Comparison of ENCODE assay signal across 1 cellular context in the genomic region with DNA sequence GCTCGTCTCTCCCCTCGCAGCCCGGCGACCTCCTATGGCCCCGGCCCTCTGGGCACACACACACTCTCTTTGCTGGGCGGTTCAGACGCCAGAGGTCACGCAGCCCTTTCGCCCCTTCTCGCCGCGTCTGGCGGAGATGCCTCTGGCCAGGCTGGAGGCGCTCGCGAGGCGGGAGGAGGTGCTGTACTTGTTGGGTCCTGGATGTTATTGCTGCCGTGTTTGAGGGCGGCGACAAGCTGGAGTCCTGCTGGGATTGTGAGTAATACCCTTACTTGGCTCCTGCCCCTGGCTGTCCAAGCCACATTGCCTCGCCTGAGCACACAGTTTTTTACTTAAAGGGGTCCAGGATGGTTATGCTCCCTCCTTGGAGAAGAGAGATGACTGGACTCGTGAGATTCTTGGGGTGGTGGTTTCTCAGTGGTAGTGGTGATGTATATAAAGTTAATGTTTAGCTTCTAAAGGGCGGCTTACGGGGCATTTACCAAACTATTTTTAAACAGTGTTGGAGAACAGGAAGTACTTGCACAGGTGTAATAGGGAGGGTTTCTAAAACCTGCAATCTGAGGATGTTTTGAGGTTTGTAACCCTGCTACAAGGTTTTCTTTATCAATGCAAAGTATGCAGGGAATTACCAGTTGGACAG.
TF ChIP-seq lines count a peak whose summit lies in the region.

No MANE protein-coding gene starts in this region.

TF ChIP-seq in GM12878, 131 proteins besides CTCF, POLR2A, EP300 and RAD21 (continued from another document):
- TF ChIP-seq ZBTB33 (IDR thresholded peaks at IDR 0.05), result no peak
- no peak for TF ChIP-seq E2F8 (IDR thresholded peaks at IDR 0.05; ENCODE audit: low read depth, partially characterized antibody)
- no peak for TF ChIP-seq POLR2AphosphoS2 (IDR thresholded peaks at IDR 0.05; ENCODE audit: low read depth, low read length)
- no peak for TF ChIP-seq ASH2L (IDR thresholded peaks at IDR 0.05; ENCODE audit: borderline replicate concordance, low read depth)
- TF ChIP-seq, protein P1, sequence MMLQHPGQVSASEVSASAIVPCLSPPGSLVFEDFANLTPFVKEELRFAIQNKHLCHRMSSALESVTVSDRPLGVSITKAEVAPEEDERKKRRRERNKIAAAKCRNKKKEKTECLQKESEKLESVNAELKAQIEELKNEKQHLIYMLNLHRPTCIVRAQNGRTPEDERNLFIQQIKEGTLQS (IDR thresholded peaks at IDR 0.05; ENCODE audit: borderline replicate concordance, extremely low read depth, low read depth, low read length), result no peak
- TF ChIP-seq, protein P2, sequence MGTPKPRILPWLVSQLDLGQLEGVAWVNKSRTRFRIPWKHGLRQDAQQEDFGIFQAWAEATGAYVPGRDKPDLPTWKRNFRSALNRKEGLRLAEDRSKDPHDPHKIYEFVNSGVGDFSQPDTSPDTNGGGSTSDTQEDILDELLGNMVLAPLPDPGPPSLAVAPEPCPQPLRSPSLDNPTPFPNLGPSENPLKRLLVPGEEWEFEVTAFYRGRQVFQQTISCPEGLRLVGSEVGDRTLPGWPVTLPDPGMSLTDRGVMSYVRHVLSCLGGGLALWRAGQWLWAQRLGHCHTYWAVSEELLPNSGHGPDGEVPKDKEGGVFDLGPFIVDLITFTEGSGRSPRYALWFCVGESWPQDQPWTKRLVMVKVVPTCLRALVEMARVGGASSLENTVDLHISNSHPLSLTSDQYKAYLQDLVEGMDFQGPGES (IDR thresholded peaks at IDR 0.05), result no peak
- no peak for TF ChIP-seq CHD4 (IDR thresholded peaks at IDR 0.05)
- TF ChIP-seq POU2F2 (IDR thresholded peaks at IDR 0.05; ENCODE audit: borderline replicate concordance, low read depth, low read length), result no peak
- TF ChIP-seq SMAD5 (IDR thresholded peaks at IDR 0.05; ENCODE audit: low read depth), result no peak
- TF ChIP-seq FOXK2 (IDR thresholded peaks at IDR 0.05), result no peak
- no peak for TF ChIP-seq IKZF1 (conservative IDR thresholded peaks at IDR 0.05)
- TF ChIP-seq BCLAF1 (IDR thresholded peaks at IDR 0.05), result no peak
- no peak for TF ChIP-seq RFX5 (IDR thresholded peaks at IDR 0.05; ENCODE audit: low read depth, low read length)
- TF ChIP-seq, protein P3, sequence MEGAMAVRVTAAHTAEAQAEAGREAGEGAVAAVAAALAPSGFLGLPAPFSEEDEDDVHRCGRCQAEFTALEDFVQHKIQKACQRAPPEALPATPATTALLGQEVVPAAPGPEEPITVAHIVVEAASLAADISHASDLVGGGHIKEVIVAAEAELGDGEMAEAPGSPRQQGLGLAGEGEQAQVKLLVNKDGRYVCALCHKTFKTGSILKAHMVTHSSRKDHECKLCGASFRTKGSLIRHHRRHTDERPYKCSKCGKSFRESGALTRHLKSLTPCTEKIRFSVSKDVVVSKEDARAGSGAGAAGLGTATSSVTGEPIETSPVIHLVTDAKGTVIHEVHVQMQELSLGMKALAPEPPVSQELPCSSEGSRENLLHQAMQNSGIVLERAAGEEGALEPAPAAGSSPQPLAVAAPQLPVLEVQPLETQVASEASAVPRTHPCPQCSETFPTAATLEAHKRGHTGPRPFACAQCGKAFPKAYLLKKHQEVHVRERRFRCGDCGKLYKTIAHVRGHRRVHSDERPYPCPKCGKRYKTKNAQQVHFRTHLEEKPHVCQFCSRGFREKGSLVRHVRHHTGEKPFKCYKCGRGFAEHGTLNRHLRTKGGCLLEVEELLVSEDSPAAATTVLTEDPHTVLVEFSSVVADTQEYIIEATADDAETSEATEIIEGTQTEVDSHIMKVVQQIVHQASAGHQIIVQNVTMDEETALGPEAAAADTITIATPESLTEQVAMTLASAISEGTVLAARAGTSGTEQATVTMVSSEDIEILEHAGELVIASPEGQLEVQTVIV (IDR thresholded peaks at IDR 0.05; ENCODE audit: borderline replicate concordance, partially characterized antibody), result no peak
- TF ChIP-seq STAT1 (conservative IDR thresholded peaks at IDR 0.05), result no peak
- no peak for TF ChIP-seq SMARCA5 (IDR thresholded peaks at IDR 0.05)
- TF ChIP-seq BACH1 (IDR thresholded peaks at IDR 0.05; ENCODE audit: borderline replicate concordance), result no peak
- TF ChIP-seq SREBF2 (IDR thresholded peaks at IDR 0.05; ENCODE audit: low read length), result no peak
- TF ChIP-seq MEF2A (IDR thresholded peaks at IDR 0.05; ENCODE audit: insufficient read depth, low read depth, low read length), result no peak
- TF ChIP-seq EED (IDR thresholded peaks at IDR 0.05; ENCODE audit: low read depth), result peak; percentile 49
- TF ChIP-seq RAD51 (IDR thresholded peaks at IDR 0.05), result no peak
- TF ChIP-seq TBL1XR1 (IDR thresholded peaks at IDR 0.05; ENCODE audit: low read depth, low read length), result no peak
- TF ChIP-seq, protein P4, sequence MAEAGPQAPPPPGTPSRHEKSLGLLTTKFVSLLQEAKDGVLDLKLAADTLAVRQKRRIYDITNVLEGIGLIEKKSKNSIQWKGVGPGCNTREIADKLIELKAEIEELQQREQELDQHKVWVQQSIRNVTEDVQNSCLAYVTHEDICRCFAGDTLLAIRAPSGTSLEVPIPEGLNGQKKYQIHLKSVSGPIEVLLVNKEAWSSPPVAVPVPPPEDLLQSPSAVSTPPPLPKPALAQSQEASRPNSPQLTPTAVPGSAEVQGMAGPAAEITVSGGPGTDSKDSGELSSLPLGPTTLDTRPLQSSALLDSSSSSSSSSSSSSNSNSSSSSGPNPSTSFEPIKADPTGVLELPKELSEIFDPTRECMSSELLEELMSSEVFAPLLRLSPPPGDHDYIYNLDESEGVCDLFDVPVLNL (IDR thresholded peaks at IDR 0.05; ENCODE audit: low read depth, low read length), result no peak
- 0 out of 3 replicates have a peak, but pooled peaks of 1 of the 2 experiments have one; percentile 10 for TF ChIP-seq EGR1 (IDR thresholded peaks at IDR 0.05; ENCODE audit: borderline replicate concordance in 1 of 2, low read depth in 2 of 2, low read length in 2 of 2)
